In genomic region chr6:159151266-159151855, GRCh38 we compare ENCODE assay signal across 9 cellular contexts. TPM values are rescaled to one million over a fixed set of nuclear protein-coding genes. Genes with fewer than 3 reads are reported as not detected.
A peak's percentile ranks its signal among the peaks of the same experiment; 100 is the strongest.
DNase-seq lines count a peak whose midpoint lies in the region; ATAC-seq, FAIRE-seq and TF ChIP-seq lines count a peak whose summit lies in the region.
"Had no signal": no experiment of that assay in that cellular context is flagged by ENCODE, and none has a peak within 500 bp of the region (broad histone marks: within the 10 kb centered on the region; RNA-seq: fewer than 3 reads in every experiment).

No MANE protein-coding gene starts in this region.

- H3K9ac ChIP-seq in KMS-11: no peak overlapping the region
- H3K9ac ChIP-seq in mesendoderm (ENCODE audit: low read length): no peak overlapping the region

- no peak for FAIRE-seq in urothelium cell line (lab: Jason Lieb, UNC)

- H3K56ac ChIP-seq in mesendoderm (ENCODE audit: low read length): no peak overlapping the region

- H4K8ac ChIP-seq in mesendoderm (ENCODE audit: low read depth, low read length): no peak overlapping the region

- H2BK5ac ChIP-seq in mesendoderm (ENCODE audit: low read length): no peak overlapping the region

- H3K27ac ChIP-seq in KMS-11 (no peak overlapping the region), coronary artery (no peak overlapping the region), mesendoderm (ENCODE audit: low read depth, low read length) (no peak overlapping the region)

- H2BK15ac ChIP-seq in mesendoderm (replicated peaks; ENCODE audit: low read depth): no peak overlapping the region

- peak; percentile 26 to 52 for DNase-seq in NCI-H446 (lab: John Stamatoyannopoulos, UW)
- DNase-seq in NCI-H446 treated with DMSO at 0.1 percent for 48 hours (lab: John Stamatoyannopoulos, UW): no peak
- no peak for DNase-seq in T-helper 17 cell
- DNase-seq in coronary artery (ENCODE audit: low spot score): no peak
- peak; percentile 45 for DNase-seq in mesendoderm
- peak; percentile 54 for DNase-seq in urothelium cell line (ENCODE audit: low spot score)
- DNase-seq in NCI-H1436 treated with DMSO at 0.1 percent for 48 hours (lab: John Stamatoyannopoulos, UW): no peak

- no peak overlapping the region for H3K18ac ChIP-seq in mesendoderm (ENCODE audit: low read length)

- no peak overlapping the region for H2AFZ ChIP-seq in KMS-11 (ENCODE audit: low read depth)

- H3K4me1 Mint-ChIP-seq in T-helper 17 cell: peaks cover 3% of the 10 kb centered on the region

- no CpG with 5 or more reads among the region's 7 CpGs for WGBS in mesendoderm (ENCODE audit: extremely low coverage, insufficient coverage, low lambda C conversion rate)

- H3K36me3 Mint-ChIP-seq in T-helper 17 cell (ENCODE audit: low read depth): no peaks in the 10 kb centered on the region
- H3K36me3 Mint-ChIP-seq: stimulated activated effector memory CD8-positive, alpha-beta T cell treated with anti-CD3 and anti-CD28 coated beads, Interleukin-12 subunit alpha, Interleukin-12 subunit beta, amount 100 ng/mL, for 72 hours had no signal

- peak; percentile 86 for TF ChIP-seq CTCF in KMS-11 (conservative IDR thresholded peaks at IDR 0.05; ENCODE audit: low read depth, low read length)
- TF ChIP-seq CTCF in coronary artery (IDR thresholded peaks at IDR 0.05): peak; percentile 24

- H3K27ac Mint-ChIP-seq in T-helper 17 cell: no peak overlapping the region
- H3K27ac Mint-ChIP-seq: stimulated activated effector memory CD8-positive, alpha-beta T cell treated with anti-CD3 and anti-CD28 coated beads, Interleukin-12 subunit alpha, Interleukin-12 subunit beta, amount 100 ng/mL, for 72 hours had no signal

- H3K4ac ChIP-seq in mesendoderm (ENCODE audit: low read depth, low read length): no peak overlapping the region

- peak; percentile 65 for ATAC-seq in T-helper 17 cell
- ATAC-seq: stimulated activated effector memory CD8-positive, alpha-beta T cell treated with anti-CD3 and anti-CD28 coated beads, Interleukin-12 subunit alpha, Interleukin-12 subunit beta, amount 100 ng/mL, for 72 hours had no signal

- no peaks in the 10 kb centered on the region for H3K79me2 ChIP-seq in KMS-11 (ENCODE audit: insufficient read depth, low read depth)
- H3K79me2 ChIP-seq in mesendoderm (ENCODE audit: control insufficient read depth, insufficient read depth, low read length): no peaks in the 10 kb centered on the region

- no peaks in the 10 kb centered on the region for H4K20me1 ChIP-seq in KMS-11 (ENCODE audit: insufficient read depth)

- H3K23ac ChIP-seq in mesendoderm (ENCODE audit: low read length): no peak overlapping the region

- H3K4me3 ChIP-seq in KMS-11 (IDR thresholded peaks at IDR 0.05; ENCODE audit: insufficient read depth, low read depth, low read length) (no peak overlapping the region), coronary artery (no peak overlapping the region), mesendoderm (ENCODE audit: low read length) (no peak overlapping the region)

- H4K5ac ChIP-seq in mesendoderm (ENCODE audit: low read length): no peak overlapping the region

- no peak overlapping the region for H3K4me2 ChIP-seq in KMS-11
- H3K4me2 ChIP-seq in mesendoderm (ENCODE audit: low read length): no peak overlapping the region

- H2BK120ac ChIP-seq in mesendoderm (ENCODE audit: low read depth, low read length): no peak overlapping the region

- no peaks in the 10 kb centered on the region for H3K79me1 ChIP-seq in mesendoderm (ENCODE audit: low read length)

- no peaks in the 10 kb centered on the region for H3K27me3 ChIP-seq in KMS-11 (ENCODE audit: insufficient read depth, low read depth)
- no peaks in the 10 kb centered on the region for H3K27me3 ChIP-seq in mesendoderm (ENCODE audit: insufficient read depth, low read length, poor library complexity)

- no peaks in the 10 kb centered on the region for H3K36me3 ChIP-seq in KMS-11 (ENCODE audit: insufficient read depth)
- no peaks in the 10 kb centered on the region for H3K36me3 ChIP-seq in mesendoderm (ENCODE audit: control insufficient read depth, insufficient read depth, low read length)

- peaks cover 4% of the 10 kb centered on the region for H3K9me3 ChIP-seq in T-helper 17 cell (ENCODE audit: control insufficient read depth, low read length, poor library complexity, severe bottlenecking)

- H2AK5ac ChIP-seq in mesendoderm (ENCODE audit: low read length): no peak overlapping the region

- H3K4me1 ChIP-seq in KMS-11 (ENCODE audit: low read depth, poor library complexity, severe bottlenecking) (no peaks in the 10 kb centered on the region), mesendoderm (ENCODE audit: control insufficient read depth, low read depth, low read length) (no peaks in the 10 kb centered on the region)

- peaks cover 26% of the 10 kb centered on the region for H3K27me3 Mint-ChIP-seq in T-helper 17 cell

- H3K4me3 Mint-ChIP-seq in T-helper 17 cell: peak overlapping the region; percentile 43
- H3K4me3 Mint-ChIP-seq: stimulated activated effector memory CD8-positive, alpha-beta T cell treated with anti-CD3 and anti-CD28 coated beads, Interleukin-12 subunit alpha, Interleukin-12 subunit beta, amount 100 ng/mL, for 72 hours had no signal

RNA-seq across cellular contexts. Expression of gene FNDC1, which starts 17.8 kb away (rescaled TPM):
- not detected for total RNA-seq in T-helper 17 cell
- 0.21 TPM for polyA plus RNA-seq in mesendoderm (2013, experiment 1 of 2)
- 0.20 TPM for polyA plus RNA-seq in mesendoderm (2013, experiment 2 of 2)

Comparison
In these comparisons a context has a peak if more than half of its experiments do, and no peak if none do; other contexts are left out.
1. DNase-seq: peak in NCI-H446 (2 of 2), mesendoderm (single experiment) and urothelium cell line (single experiment); none in NCI-H446 treated with DMSO at 0.1 percent for 48 hours (single experiment), T-helper 17 cell (0 of 3), coronary artery (single experiment) and NCI-H1436 treated with DMSO at 0.1 percent for 48 hours (single experiment).